In the genomic region with DNA sequence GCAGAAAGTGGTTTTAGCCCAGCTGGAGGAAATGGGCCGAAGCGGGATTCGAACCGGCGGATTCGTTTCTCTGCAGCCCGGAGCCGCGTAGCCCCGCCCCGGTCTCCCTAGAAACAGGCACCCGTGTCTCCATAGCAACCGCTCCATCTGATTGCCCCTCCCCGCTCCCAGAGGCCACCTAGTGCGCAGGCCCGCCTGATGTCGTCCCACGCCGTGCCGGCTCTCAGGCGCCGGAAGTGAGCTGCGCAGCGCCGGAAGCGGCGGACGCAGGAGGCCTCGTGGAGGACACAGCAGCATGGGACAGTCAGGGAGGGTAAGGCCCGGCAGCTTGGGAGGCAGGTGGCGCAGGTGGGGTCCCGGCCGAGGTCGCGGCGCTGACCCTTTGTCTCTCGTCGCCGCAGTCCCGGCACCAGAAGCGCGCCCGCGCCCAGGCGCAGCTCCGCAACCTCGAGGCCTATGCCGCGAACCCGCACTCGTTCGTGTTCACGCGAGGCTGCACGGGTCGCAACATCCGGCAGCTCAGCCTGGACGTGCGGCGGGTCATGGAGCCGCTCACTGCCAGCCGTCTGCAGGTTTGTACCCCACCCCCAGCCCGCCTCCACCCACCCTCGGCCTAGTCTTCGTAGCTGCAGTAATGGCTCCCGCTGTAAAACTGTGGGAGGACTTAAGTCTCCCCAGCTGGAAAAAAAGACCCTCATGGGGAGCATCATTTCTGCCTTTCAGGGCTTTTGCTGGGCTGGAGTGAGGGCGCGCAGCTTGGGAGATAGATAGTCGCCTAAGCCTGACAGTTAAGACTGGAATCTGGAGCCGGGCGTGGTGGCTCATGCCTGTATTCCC, we compare ENCODE assay signal across 1 cellular context.
TF ChIP-seq lines count a peak whose summit lies in the region.

A gene with protein sequence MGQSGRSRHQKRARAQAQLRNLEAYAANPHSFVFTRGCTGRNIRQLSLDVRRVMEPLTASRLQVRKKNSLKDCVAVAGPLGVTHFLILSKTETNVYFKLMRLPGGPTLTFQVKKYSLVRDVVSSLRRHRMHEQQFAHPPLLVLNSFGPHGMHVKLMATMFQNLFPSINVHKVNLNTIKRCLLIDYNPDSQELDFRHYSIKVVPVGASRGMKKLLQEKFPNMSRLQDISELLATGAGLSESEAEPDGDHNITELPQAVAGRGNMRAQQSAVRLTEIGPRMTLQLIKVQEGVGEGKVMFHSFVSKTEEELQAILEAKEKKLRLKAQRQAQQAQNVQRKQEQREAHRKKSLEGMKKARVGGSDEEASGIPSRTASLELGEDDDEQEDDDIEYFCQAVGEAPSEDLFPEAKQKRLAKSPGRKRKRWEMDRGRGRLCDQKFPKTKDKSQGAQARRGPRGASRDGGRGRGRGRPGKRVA (plus strand): TSS at position 263 of the 837 bp plus-strand sequence. CDS start 33 bp downstream, at position 296.

TF ChIP-seq in HepG2, 621 proteins besides CTCF, POLR2A, EP300 and RAD21 (continued from another document and continues in another):
- TF ChIP-seq, protein P1, sequence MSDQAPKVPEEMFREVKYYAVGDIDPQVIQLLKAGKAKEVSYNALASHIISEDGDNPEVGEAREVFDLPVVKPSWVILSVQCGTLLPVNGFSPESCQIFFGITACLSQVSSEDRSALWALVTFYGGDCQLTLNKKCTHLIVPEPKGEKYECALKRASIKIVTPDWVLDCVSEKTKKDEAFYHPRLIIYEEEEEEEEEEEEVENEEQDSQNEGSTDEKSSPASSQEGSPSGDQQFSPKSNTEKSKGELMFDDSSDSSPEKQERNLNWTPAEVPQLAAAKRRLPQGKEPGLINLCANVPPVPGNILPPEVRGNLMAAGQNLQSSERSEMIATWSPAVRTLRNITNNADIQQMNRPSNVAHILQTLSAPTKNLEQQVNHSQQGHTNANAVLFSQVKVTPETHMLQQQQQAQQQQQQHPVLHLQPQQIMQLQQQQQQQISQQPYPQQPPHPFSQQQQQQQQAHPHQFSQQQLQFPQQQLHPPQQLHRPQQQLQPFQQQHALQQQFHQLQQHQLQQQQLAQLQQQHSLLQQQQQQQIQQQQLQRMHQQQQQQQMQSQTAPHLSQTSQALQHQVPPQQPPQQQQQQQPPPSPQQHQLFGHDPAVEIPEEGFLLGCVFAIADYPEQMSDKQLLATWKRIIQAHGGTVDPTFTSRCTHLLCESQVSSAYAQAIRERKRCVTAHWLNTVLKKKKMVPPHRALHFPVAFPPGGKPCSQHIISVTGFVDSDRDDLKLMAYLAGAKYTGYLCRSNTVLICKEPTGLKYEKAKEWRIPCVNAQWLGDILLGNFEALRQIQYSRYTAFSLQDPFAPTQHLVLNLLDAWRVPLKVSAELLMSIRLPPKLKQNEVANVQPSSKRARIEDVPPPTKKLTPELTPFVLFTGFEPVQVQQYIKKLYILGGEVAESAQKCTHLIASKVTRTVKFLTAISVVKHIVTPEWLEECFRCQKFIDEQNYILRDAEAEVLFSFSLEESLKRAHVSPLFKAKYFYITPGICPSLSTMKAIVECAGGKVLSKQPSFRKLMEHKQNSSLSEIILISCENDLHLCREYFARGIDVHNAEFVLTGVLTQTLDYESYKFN (CRISPR knock-in tag; conservative IDR thresholded peaks at IDR 0.05), result peak; percentile 43; the same call in 1 of the 2 replicates
- TF ChIP-seq PHF21A (CRISPR knock-in tag; IDR thresholded peaks at IDR 0.05) (peak; percentile 57), ZNF17 (CRISPR knock-in tag; IDR thresholded peaks at IDR 0.05) (no peak), DNMT1 (CRISPR knock-in tag; IDR thresholded peaks at IDR 0.05) (peak; percentile 75; the same call in 1 of the 2 replicates), ZNF543 (CRISPR knock-in tag; IDR thresholded peaks at IDR 0.05) (peak; percentile 48; the same call in 1 of the 2 replicates), ZFX (CRISPR knock-in tag; IDR thresholded peaks at IDR 0.05; ENCODE audit: low read depth) (peak; percentile 99), SPEN (CRISPR knock-in tag; IDR thresholded peaks at IDR 0.05; ENCODE audit: low read depth) (peak; percentile 98), ZNF296 (CRISPR knock-in tag; conservative IDR thresholded peaks at IDR 0.05) (no peak), ZNF382 (CRISPR knock-in tag; IDR thresholded peaks at IDR 0.05; ENCODE audit: borderline replicate concordance) (no peak), THAP11 (CRISPR knock-in tag; IDR thresholded peaks at IDR 0.05) (peak; percentile 94), XBP1 (CRISPR knock-in tag; IDR thresholded peaks at IDR 0.05) (no peak), CHD4 (IDR thresholded peaks at IDR 0.05; ENCODE audit: borderline replicate concordance, low read length) (no peak), JUNB (CRISPR knock-in tag; IDR thresholded peaks at IDR 0.05; ENCODE audit: borderline replicate concordance) (no peak), ZNF251 (CRISPR knock-in tag; IDR thresholded peaks at IDR 0.05) (no peak), DMAP1 (CRISPR knock-in tag; IDR thresholded peaks at IDR 0.05) (peak; percentile 99), KAT7 (CRISPR knock-in tag; IDR thresholded peaks at IDR 0.05; ENCODE audit: borderline replicate concordance) (peak; percentile 86; the same call in 1 of the 2 replicates), CEBPB (IDR thresholded peaks at IDR 0.05; ENCODE audit: borderline replicate concordance, low read depth, low read length) (no peak), ZNF605 (CRISPR knock-in tag; IDR thresholded peaks at IDR 0.05) (peak; percentile 69), GZF1 (CRISPR knock-in tag; IDR thresholded peaks at IDR 0.05) (0 out of 2 replicates have a peak, but pooled peaks have one; percentile 61), LCORL (IDR thresholded peaks at IDR 0.05) (no peak), LCORL (CRISPR knock-in tag; IDR thresholded peaks at IDR 0.05) (peak; percentile 50; the same call in 1 of the 2 replicates), SMC3 (IDR thresholded peaks at IDR 0.05; ENCODE audit: low read length) (no peak), AHR (CRISPR knock-in tag; IDR thresholded peaks at IDR 0.05) (peak; percentile 93; the same call in 1 of the 2 replicates), ZNF776 (CRISPR knock-in tag; IDR thresholded peaks at IDR 0.05) (0 out of 2 replicates have a peak, but pooled peaks have one; percentile 66), IRF2 (CRISPR knock-in tag; IDR thresholded peaks at IDR 0.05) (peak; percentile 80), PCBP2 (optimal IDR thresholded peaks at IDR 0.05; ENCODE audit: low read depth, low read length, poor library complexity, severe bottlenecking) (no peak), NCOA5 (CRISPR knock-in tag; IDR thresholded peaks at IDR 0.05) (no peak), KLF6 (CRISPR knock-in tag; IDR thresholded peaks at IDR 0.05) (peak; percentile 70; the same call in 1 of the 2 replicates), ZNF329 (CRISPR knock-in tag; IDR thresholded peaks at IDR 0.05; ENCODE audit: low read depth) (0 out of 2 replicates have a peak, but pooled peaks have one; percentile 34), SCMH1 (CRISPR knock-in tag; IDR thresholded peaks at IDR 0.05; ENCODE audit: borderline replicate concordance) (no peak), ZNF350 (CRISPR knock-in tag; IDR thresholded peaks at IDR 0.05; ENCODE audit: borderline replicate concordance, low read depth) (peak; percentile 54; the same call in 1 of the 2 replicates)
- TF ChIP-seq, protein P2, sequence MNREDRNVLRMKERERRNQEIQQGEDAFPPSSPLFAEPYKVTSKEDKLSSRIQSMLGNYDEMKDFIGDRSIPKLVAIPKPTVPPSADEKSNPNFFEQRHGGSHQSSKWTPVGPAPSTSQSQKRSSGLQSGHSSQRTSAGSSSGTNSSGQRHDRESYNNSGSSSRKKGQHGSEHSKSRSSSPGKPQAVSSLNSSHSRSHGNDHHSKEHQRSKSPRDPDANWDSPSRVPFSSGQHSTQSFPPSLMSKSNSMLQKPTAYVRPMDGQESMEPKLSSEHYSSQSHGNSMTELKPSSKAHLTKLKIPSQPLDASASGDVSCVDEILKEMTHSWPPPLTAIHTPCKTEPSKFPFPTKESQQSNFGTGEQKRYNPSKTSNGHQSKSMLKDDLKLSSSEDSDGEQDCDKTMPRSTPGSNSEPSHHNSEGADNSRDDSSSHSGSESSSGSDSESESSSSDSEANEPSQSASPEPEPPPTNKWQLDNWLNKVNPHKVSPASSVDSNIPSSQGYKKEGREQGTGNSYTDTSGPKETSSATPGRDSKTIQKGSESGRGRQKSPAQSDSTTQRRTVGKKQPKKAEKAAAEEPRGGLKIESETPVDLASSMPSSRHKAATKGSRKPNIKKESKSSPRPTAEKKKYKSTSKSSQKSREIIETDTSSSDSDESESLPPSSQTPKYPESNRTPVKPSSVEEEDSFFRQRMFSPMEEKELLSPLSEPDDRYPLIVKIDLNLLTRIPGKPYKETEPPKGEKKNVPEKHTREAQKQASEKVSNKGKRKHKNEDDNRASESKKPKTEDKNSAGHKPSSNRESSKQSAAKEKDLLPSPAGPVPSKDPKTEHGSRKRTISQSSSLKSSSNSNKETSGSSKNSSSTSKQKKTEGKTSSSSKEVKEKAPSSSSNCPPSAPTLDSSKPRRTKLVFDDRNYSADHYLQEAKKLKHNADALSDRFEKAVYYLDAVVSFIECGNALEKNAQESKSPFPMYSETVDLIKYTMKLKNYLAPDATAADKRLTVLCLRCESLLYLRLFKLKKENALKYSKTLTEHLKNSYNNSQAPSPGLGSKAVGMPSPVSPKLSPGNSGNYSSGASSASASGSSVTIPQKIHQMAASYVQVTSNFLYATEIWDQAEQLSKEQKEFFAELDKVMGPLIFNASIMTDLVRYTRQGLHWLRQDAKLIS (CRISPR knock-in tag; IDR thresholded peaks at IDR 0.05), result no peak
- TF ChIP-seq, protein P3, sequence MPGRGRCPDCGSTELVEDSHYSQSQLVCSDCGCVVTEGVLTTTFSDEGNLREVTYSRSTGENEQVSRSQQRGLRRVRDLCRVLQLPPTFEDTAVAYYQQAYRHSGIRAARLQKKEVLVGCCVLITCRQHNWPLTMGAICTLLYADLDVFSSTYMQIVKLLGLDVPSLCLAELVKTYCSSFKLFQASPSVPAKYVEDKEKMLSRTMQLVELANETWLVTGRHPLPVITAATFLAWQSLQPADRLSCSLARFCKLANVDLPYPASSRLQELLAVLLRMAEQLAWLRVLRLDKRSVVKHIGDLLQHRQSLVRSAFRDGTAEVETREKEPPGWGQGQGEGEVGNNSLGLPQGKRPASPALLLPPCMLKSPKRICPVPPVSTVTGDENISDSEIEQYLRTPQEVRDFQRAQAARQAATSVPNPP (CRISPR knock-in tag; IDR thresholded peaks at IDR 0.05), result no peak
- TF ChIP-seq, protein P4, sequence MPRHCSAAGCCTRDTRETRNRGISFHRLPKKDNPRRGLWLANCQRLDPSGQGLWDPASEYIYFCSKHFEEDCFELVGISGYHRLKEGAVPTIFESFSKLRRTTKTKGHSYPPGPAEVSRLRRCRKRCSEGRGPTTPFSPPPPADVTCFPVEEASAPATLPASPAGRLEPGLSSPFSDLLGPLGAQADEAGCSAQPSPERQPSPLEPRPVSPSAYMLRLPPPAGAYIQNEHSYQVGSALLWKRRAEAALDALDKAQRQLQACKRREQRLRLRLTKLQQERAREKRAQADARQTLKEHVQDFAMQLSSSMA (CRISPR knock-in tag; IDR thresholded peaks at IDR 0.05), result peak; percentile 79; the same call in 1 of the 2 replicates
- TF ChIP-seq, protein P5, sequence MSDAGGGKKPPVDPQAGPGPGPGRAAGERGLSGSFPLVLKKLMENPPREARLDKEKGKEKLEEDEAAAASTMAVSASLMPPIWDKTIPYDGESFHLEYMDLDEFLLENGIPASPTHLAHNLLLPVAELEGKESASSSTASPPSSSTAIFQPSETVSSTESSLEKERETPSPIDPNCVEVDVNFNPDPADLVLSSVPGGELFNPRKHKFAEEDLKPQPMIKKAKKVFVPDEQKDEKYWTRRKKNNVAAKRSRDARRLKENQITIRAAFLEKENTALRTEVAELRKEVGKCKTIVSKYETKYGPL (CRISPR knock-in tag; IDR thresholded peaks at IDR 0.05), result 0 out of 2 replicates have a peak, but pooled peaks have one; percentile 17
- TF ChIP-seq, protein P6, sequence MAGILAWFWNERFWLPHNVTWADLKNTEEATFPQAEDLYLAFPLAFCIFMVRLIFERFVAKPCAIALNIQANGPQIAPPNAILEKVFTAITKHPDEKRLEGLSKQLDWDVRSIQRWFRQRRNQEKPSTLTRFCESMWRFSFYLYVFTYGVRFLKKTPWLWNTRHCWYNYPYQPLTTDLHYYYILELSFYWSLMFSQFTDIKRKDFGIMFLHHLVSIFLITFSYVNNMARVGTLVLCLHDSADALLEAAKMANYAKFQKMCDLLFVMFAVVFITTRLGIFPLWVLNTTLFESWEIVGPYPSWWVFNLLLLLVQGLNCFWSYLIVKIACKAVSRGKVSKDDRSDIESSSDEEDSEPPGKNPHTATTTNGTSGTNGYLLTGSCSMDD (CRISPR knock-in tag; IDR thresholded peaks at IDR 0.05), result no peak
- TF ChIP-seq, protein P7, sequence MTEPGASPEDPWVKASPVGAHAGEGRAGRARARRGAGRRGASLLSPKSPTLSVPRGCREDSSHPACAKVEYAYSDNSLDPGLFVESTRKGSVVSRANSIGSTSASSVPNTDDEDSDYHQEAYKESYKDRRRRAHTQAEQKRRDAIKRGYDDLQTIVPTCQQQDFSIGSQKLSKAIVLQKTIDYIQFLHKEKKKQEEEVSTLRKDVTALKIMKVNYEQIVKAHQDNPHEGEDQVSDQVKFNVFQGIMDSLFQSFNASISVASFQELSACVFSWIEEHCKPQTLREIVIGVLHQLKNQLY (CRISPR knock-in tag; IDR thresholded peaks at IDR 0.05), result peak; percentile 56; the same call in 1 of the 2 replicates
- TF ChIP-seq, protein P8, sequence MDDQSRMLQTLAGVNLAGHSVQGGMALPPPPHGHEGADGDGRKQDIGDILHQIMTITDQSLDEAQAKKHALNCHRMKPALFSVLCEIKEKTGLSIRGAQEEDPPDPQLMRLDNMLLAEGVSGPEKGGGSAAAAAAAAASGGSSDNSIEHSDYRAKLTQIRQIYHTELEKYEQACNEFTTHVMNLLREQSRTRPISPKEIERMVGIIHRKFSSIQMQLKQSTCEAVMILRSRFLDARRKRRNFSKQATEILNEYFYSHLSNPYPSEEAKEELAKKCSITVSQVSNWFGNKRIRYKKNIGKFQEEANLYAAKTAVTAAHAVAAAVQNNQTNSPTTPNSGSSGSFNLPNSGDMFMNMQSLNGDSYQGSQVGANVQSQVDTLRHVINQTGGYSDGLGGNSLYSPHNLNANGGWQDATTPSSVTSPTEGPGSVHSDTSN (CRISPR knock-in tag; IDR thresholded peaks at IDR 0.05; ENCODE audit: borderline replicate concordance), result no peak
- TF ChIP-seq, protein P9, sequence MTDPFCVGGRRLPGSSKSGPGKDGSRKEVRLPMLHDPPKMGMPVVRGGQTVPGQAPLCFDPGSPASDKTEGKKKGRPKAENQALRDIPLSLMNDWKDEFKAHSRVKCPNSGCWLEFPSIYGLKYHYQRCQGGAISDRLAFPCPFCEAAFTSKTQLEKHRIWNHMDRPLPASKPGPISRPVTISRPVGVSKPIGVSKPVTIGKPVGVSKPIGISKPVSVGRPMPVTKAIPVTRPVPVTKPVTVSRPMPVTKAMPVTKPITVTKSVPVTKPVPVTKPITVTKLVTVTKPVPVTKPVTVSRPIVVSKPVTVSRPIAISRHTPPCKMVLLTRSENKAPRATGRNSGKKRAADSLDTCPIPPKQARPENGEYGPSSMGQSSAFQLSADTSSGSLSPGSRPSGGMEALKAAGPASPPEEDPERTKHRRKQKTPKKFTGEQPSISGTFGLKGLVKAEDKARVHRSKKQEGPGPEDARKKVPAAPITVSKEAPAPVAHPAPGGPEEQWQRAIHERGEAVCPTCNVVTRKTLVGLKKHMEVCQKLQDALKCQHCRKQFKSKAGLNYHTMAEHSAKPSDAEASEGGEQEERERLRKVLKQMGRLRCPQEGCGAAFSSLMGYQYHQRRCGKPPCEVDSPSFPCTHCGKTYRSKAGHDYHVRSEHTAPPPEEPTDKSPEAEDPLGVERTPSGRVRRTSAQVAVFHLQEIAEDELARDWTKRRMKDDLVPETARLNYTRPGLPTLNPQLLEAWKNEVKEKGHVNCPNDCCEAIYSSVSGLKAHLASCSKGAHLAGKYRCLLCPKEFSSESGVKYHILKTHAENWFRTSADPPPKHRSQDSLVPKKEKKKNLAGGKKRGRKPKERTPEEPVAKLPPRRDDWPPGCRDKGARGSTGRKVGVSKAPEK (CRISPR knock-in tag; IDR thresholded peaks at IDR 0.05; ENCODE audit: borderline replicate concordance), result no peak
